8 cellular contexts compared by ENCODE assay signal in genomic region chr20:47360489-47361267, GRCh38. TPM values are rescaled to one million over a fixed set of nuclear protein-coding genes. Genes with fewer than 3 reads are reported as not detected.
A peak's percentile ranks its signal among the peaks of the same experiment; 100 is the strongest.
DNase-seq lines count a peak whose midpoint lies in the region; ATAC-seq, FAIRE-seq and TF ChIP-seq lines count a peak whose summit lies in the region.

No MANE protein-coding gene starts in this region.

- H3K9ac ChIP-seq in astrocyte (ENCODE audit: low read length), result peak overlapping the region; percentile 86

- H3K27ac ChIP-seq in A549 (peak overlapping the region; percentile 100), astrocyte (ENCODE audit: low read depth, low read length) (peak overlapping the region; percentile 95)

- TF ChIP-seq CTCF in A549 (IDR thresholded peaks at IDR 0.05) (no peak), astrocyte (IDR thresholded peaks at IDR 0.05; ENCODE audit: insufficient read depth, low read depth, low read length) (no peak), progenitor cell of endocrine pancreas (IDR thresholded peaks at IDR 0.05; ENCODE audit: unreplicated experiment) (no peak)

- H3K27ac Mint-ChIP-seq in astrocyte (ENCODE audit: unreplicated experiment), result peak overlapping the region; percentile 99
- H3K27ac Mint-ChIP-seq in progenitor cell of endocrine pancreas, result peak overlapping the region; percentile 99

- H3K4me1 ChIP-seq in A549 (peaks cover 73% of the 10 kb centered on the region), astrocyte (ENCODE audit: insufficient read depth, low read length) (peaks cover 56% of the 10 kb centered on the region)

- H3K4me1 Mint-ChIP-seq in astrocyte (ENCODE audit: low read depth, unreplicated experiment) (peaks cover 58% of the 10 kb centered on the region), progenitor cell of endocrine pancreas (ENCODE audit: low read depth) (peaks cover 60% of the 10 kb centered on the region)

- H4K20me1 ChIP-seq in astrocyte (ENCODE audit: insufficient read depth, low read length), result no peaks in the 10 kb centered on the region

- H3K79me2 ChIP-seq in astrocyte (ENCODE audit: insufficient read depth, low read length), result peaks cover 9% of the 10 kb centered on the region

- H3K9me3 Mint-ChIP-seq in astrocyte (ENCODE audit: unreplicated experiment), result no peaks in the 10 kb centered on the region
- no peaks in the 10 kb centered on the region for H3K9me3 Mint-ChIP-seq in progenitor cell of endocrine pancreas (ENCODE audit: low read depth)

- H3K27me3 ChIP-seq in astrocyte (ENCODE audit: insufficient read depth, low read length), result no peaks in the 10 kb centered on the region

- H3K9me3 ChIP-seq in A549, result no peaks in the 10 kb centered on the region
- H3K9me3 ChIP-seq in astrocyte (ENCODE audit: insufficient read depth, low read depth, low read length), result no peaks in the 10 kb centered on the region

- H3K4me3 Mint-ChIP-seq in astrocyte (ENCODE audit: unreplicated experiment), result peak overlapping the region; percentile 29
- H3K4me3 Mint-ChIP-seq in progenitor cell of endocrine pancreas (ENCODE audit: low read depth), result peak overlapping the region; percentile 40

- H2AFZ ChIP-seq in astrocyte (ENCODE audit: low read depth, low read length), result peak overlapping the region; percentile 63

- 15% methylated on average over 25 of the region's 25 CpGs for WGBS in A549 (ENCODE audit: missing lambda C conversion rate)

- no peak for FAIRE-seq in A549 (lab: Jason Lieb, UNC)
- FAIRE-seq in astrocyte (lab: Jason Lieb, UNC), result no peak

- CTCF ChIA-PET in A549 (lab: Yijun Ruan, JAX), result interaction anchor here (0.6 to 14.5 kb wide), 5 partner anchors 17 to 87 kb away, joined by 3 to 137 read pairs (median 5); no protein-coding TSS in a partner anchor

- H3K27me3 Mint-ChIP-seq in astrocyte (ENCODE audit: low read depth, unreplicated experiment), result no peaks in the 10 kb centered on the region
- H3K27me3 Mint-ChIP-seq in progenitor cell of endocrine pancreas, result no peaks in the 10 kb centered on the region

- H3K36me3 Mint-ChIP-seq in astrocyte (ENCODE audit: low read depth, unreplicated experiment) (no peaks in the 10 kb centered on the region), progenitor cell of endocrine pancreas (ENCODE audit: insufficient read depth) (no peaks in the 10 kb centered on the region)

- DNase-seq in A549 (ENCODE audit: low read depth in 1 of 2, low spot score in 1 of 2) (peak; percentile 51 to 94), GM19238 (ENCODE audit: insufficient read length, low spot score) (peak; percentile 32), NCI-H446 (lab: John Stamatoyannopoulos, UW) (peak; percentile 85 to 94), astrocyte (ENCODE audit: low read depth) (peak; percentile 97), hepatic stellate cell (ENCODE audit: low spot score) (peak; percentile 79), progenitor cell of endocrine pancreas (ENCODE audit: low spot score, unreplicated experiment) (no peak)

- no peak; a peak in 1 of 5 replicates for TF ChIP-seq RAD21 in A549 (conservative IDR thresholded peaks at IDR 0.05 in 1 of 2, IDR thresholded peaks at IDR 0.05 in 1 of 2)

- peak; percentile 24 for TF ChIP-seq POLR2A in A549 (IDR thresholded peaks at IDR 0.05; ENCODE audit: low read length)

- peak in 1 of 2 experiments; percentile 3; a peak in 1 of 5 replicates for TF ChIP-seq EP300 in A549 (IDR thresholded peaks at IDR 0.05)

- no peaks in the 10 kb centered on the region for H3K36me3 ChIP-seq in astrocyte (ENCODE audit: insufficient read depth, low read length)

- POLR2A ChIA-PET in A549 (lab: Yijun Ruan, JAX), result interaction anchor here (0.6 to 6.4 kb wide), 15 partner anchors 9 to 260 kb away, joined by 3 to 83 read pairs (median 4); partner anchors contain the start of gene NCOA3

- H3K4me2 ChIP-seq in A549, result peak overlapping the region; percentile 68
- H3K4me2 ChIP-seq in astrocyte (ENCODE audit: low read length), result peak overlapping the region; percentile 71

- peak; percentile 46 to 53 for ATAC-seq in A549
- no peak for ATAC-seq in GM21423 (IDR thresholded peaks at IDR 0.05; ENCODE audit: unreplicated experiment)
- no peak for ATAC-seq in GM19395 (IDR thresholded peaks at IDR 0.05; ENCODE audit: unreplicated experiment)

- H3K4me3 ChIP-seq in A549, result no peak overlapping the region; the same call in 2 of the 3 replicates
- no peak overlapping the region for H3K4me3 ChIP-seq in astrocyte (ENCODE audit: insufficient read depth, low read depth, low read length)

TF ChIP-seq in A549, 52 proteins besides CTCF, POLR2A, EP300 and RAD21 (continues in another document):
- TF ChIP-seq HOXB5 (CRISPR knock-in tag; IDR thresholded peaks at IDR 0.05), result peak; percentile 85
- TF ChIP-seq E2F6 (IDR thresholded peaks at IDR 0.05; ENCODE audit: borderline replicate concordance, low read depth), result peak; percentile 16
- 0 out of 2 replicates have a peak, but pooled peaks have one; percentile 43 for TF ChIP-seq NFE2L2 (conservative IDR thresholded peaks at IDR 0.05; ENCODE audit: low read length)
- TF ChIP-seq HOXB13 (CRISPR knock-in tag; IDR thresholded peaks at IDR 0.05; ENCODE audit: low read depth), result peak; percentile 89
- TF ChIP-seq ATOH8 (CRISPR knock-in tag; IDR thresholded peaks at IDR 0.05; ENCODE audit: low read depth), result no peak; the same call in 1 of the 2 replicates
- TF ChIP-seq ZSCAN20 (CRISPR knock-in tag; IDR thresholded peaks at IDR 0.05), result peak; percentile 64; the same call in 1 of the 2 replicates
- TF ChIP-seq, protein P1, sequence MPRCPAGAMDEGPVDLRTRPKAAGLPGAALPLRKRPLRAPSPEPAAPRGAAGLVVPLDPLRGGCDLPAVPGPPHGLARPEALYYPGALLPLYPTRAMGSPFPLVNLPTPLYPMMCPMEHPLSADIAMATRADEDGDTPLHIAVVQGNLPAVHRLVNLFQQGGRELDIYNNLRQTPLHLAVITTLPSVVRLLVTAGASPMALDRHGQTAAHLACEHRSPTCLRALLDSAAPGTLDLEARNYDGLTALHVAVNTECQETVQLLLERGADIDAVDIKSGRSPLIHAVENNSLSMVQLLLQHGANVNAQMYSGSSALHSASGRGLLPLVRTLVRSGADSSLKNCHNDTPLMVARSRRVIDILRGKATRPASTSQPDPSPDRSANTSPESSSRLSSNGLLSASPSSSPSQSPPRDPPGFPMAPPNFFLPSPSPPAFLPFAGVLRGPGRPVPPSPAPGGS (IDR thresholded peaks at IDR 0.05), result peak; percentile 14; the same call in 1 of the 3 replicates
- TF ChIP-seq EHF (CRISPR knock-in tag; IDR thresholded peaks at IDR 0.05), result 0 out of 2 replicates have a peak, but pooled peaks have one; percentile 5
- no peak for TF ChIP-seq ELK1 (IDR thresholded peaks at IDR 0.05; ENCODE audit: low read depth, low read length)
- TF ChIP-seq FOSB (CRISPR knock-in tag; IDR thresholded peaks at IDR 0.05), result peak; percentile 84; the same call in 1 of the 2 replicates
- peak; percentile 74 for TF ChIP-seq RARB (CRISPR knock-in tag; IDR thresholded peaks at IDR 0.05)
- TF ChIP-seq CHD2 (IDR thresholded peaks at IDR 0.05; ENCODE audit: low read length, partially characterized antibody), result no peak
- TF ChIP-seq HMGXB4 (CRISPR knock-in tag; IDR thresholded peaks at IDR 0.05; ENCODE audit: borderline replicate concordance), result 0 out of 2 replicates have a peak, but pooled peaks have one; percentile 6
- peak; percentile 61; the same call in 1 of the 2 replicates for TF ChIP-seq HEYL (CRISPR knock-in tag; IDR thresholded peaks at IDR 0.05)
- TF ChIP-seq ZNF302 (CRISPR knock-in tag; IDR thresholded peaks at IDR 0.05), result 0 out of 2 replicates have a peak, but pooled peaks have one; percentile 19
- peak; percentile 82 to 84; a peak in 4 of 5 replicates for TF ChIP-seq JUN (IDR thresholded peaks at IDR 0.05)

RNA-seq across cellular contexts. Expression of gene ZMYND8, which starts 4.2 kb away (rescaled TPM):
- 23.6 and 24.9 TPM in 2 replicates for polyA plus RNA-seq in A549 (2011; rRNA removed)
- polyA plus RNA-seq in A549 (2012; cell fraction: cytosol; rRNA removed), result 10.9 TPM in 2 replicates
- polyA plus RNA-seq in A549 (2012; cell fraction: nucleus; rRNA removed), result 19.5 and 21.4 TPM in 2 replicates
- 10.2 to 11.2 TPM (median 10.4 TPM) in 3 replicates for polyA plus RNA-seq in A549 (2017; fragmentation: RNase III; extraction: RNeasy Plus Mini Kit Qiagen cat#74134 plus additional on column Dnase treatment)
- 22.2 and 24.4 TPM in 2 replicates for polyA minus RNA-seq in A549 (2011; rRNA and poly(A)+ RNA removed)
- total RNA-seq in astrocyte, result 43.9 and 45.8 TPM in 2 replicates
- 100 and 102 TPM in 2 replicates for total RNA-seq in progenitor cell of endocrine pancreas

Comparison
In these comparisons a context has a peak if more than half of its experiments do, and no peak if none do; other contexts are left out.
1. ATAC-seq: peak in A549 (2 of 2); none in GM21423 (single experiment) and GM19395 (single experiment).